ENCODE assay signal across 19 cellular contexts in genomic region chr3:23072672-23073071, GRCh38.
"Had no signal": no experiment of that assay in that cellular context is flagged by ENCODE, and none has a peak within 500 bp of the region (broad histone marks: within the 10 kb centered on the region; RNA-seq: fewer than 3 reads in every experiment).

No MANE protein-coding gene starts in this region.

- H3K27ac ChIP-seq: epithelial cell of prostate, esophagus muscularis mucosa, gastrocnemius medialis, heart right ventricle, right atrium auricular region, sigmoid colon, thyroid gland had no signal

- DNase-seq: effector memory CD8-positive, alpha-beta T cell; gastrocnemius medialis; heart right ventricle; hypothalamus; kidney glomerular epithelial cell; mammary epithelial cell; natural killer cell; posterior cingulate gyrus; sigmoid colon; stimulated activated CD4-positive, alpha-beta T cell treated with anti-CD3 and anti-CD28 coated beads, Interleukin-12 subunit alpha, Interleukin-12 subunit beta, amount 100 ng/mL, for 4 hours; stimulated activated naive CD4-positive, alpha-beta T cell treated with Interleukin-2 at 50 U/mL for 16 hours; thyroid gland had no signal

- H3K36me3 Mint-ChIP-seq: natural killer cell, type B pancreatic cell had no signal

- H3K27ac Mint-ChIP-seq: effector memory CD8-positive, alpha-beta T cell; natural killer cell; type B pancreatic cell had no signal

- ATAC-seq: effector memory CD8-positive, alpha-beta T cell; gastrocnemius medialis; left lobe of liver had no signal

- H3K4me3 Mint-ChIP-seq: effector memory CD8-positive, alpha-beta T cell; natural killer cell; neural crest cell; type B pancreatic cell had no signal

- H3K4me1 Mint-ChIP-seq: natural killer cell had no signal

- H3K27me3 ChIP-seq: esophagus muscularis mucosa, gastrocnemius medialis, heart right ventricle, right atrium auricular region, sigmoid colon, thyroid gland had no signal

- H3K36me3 ChIP-seq: esophagus muscularis mucosa, gastrocnemius medialis, heart right ventricle, right atrium auricular region, sigmoid colon, thyroid gland had no signal

- H3K9me3 ChIP-seq: esophagus muscularis mucosa, gastrocnemius medialis, heart right ventricle, right atrium auricular region, sigmoid colon, thyroid gland had no signal

- H3K9me3 Mint-ChIP-seq: type B pancreatic cell had no signal

- H3K4me3 ChIP-seq: esophagus muscularis mucosa, gastrocnemius medialis, heart right ventricle, right atrium auricular region, sigmoid colon, skin epidermis, thyroid gland had no signal

- H3K4me1 ChIP-seq: thyroid gland had no signal
